ENCODE assay signal across 8 cellular contexts in the genomic region with DNA sequence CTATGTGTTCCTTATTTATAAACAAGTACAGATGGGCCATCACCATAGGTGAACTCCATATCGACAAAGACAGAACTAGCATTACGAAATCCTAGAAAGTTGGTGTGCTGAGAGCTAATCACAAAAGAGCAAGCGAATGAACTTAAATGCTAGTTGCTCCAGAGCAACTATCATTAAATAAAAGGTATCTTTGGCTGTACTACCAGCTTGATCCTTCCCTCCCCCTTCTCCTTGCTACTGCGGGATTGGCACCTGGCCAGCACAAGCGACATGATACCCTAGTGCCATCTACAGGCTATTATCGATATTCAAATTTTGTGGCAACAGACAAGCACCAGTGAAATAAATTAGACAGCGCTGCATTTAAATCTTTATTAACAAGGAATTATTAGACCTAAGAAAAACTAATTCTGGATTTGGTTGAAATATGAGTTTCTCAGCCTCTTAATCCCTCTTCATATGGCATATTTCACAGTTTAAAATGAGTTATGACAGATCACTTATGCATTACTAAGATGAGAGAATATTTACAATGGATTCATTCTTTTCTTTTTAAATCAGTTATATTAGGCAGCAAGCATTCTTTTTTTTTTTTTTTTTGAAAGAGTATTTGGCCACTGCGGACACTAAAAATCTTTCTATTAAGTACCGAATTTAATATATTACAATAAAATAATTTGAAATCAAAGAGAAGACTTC. TPM values are rescaled to one million over a fixed set of nuclear protein-coding genes. Genes with fewer than 3 reads are reported as not detected.
DNase-seq lines count a peak whose midpoint lies in the region; ATAC-seq and TF ChIP-seq lines count a peak whose summit lies in the region.

No MANE protein-coding gene starts in this region.

- no peak overlapping the region for H3K27ac Mint-ChIP-seq in natural killer cell
- no peak overlapping the region for H3K27ac Mint-ChIP-seq in natural killer cell treated with Interleukin-12 subunit alpha and Interleukin-12 subunit beta and Interleukin-15 and Interleukin-18, amount 100 ng/mL, for 72 hours
- H3K27ac Mint-ChIP-seq in activated B cell treated with CpG ODN at 0.5 μM for 24 hours, result peak overlapping the region; percentile 64

- H3K27me3 ChIP-seq in lung (ENCODE audit: control insufficient read depth, insufficient read depth), result no peaks in the 10 kb centered on the region

- POLR2A ChIA-PET in activated B cell treated with CpG ODN at 0.5 μM for 24 hours (lab: Charles Lee), result no interaction called here

- TF ChIP-seq CTCF in natural killer cell (IDR thresholded peaks at IDR 0.05) (peak; percentile 45), activated B cell treated with CpG ODN at 0.5 μM for 24 hours (IDR thresholded peaks at IDR 0.05) (no peak), lung (IDR thresholded peaks at IDR 0.05; ENCODE audit: control extremely low read depth, extremely low read depth) (peak; percentile 47)

- peaks cover 0 to 2% of the 10 kb centered on the region in 2 donors for H3K9me3 ChIP-seq in lung (ENCODE audit: control insufficient read depth in 2 of 2, insufficient read depth in 1 of 2, low read length in 1 of 2)

- CTCF ChIA-PET in activated B cell treated with CpG ODN at 0.5 μM for 24 hours (lab: Charles Lee), result interaction anchor here (0.7 to 3.9 kb wide), 11 partner anchors 8 to 732 kb away, joined by 3 to 26 read pairs (median 4); no protein-coding TSS in a partner anchor

- H3K4me3 Mint-ChIP-seq in natural killer cell, result no peak overlapping the region
- no peak overlapping the region for H3K4me3 Mint-ChIP-seq in natural killer cell treated with Interleukin-12 subunit alpha and Interleukin-12 subunit beta and Interleukin-15 and Interleukin-18, amount 100 ng/mL, for 72 hours
- H3K4me3 Mint-ChIP-seq in activated B cell treated with CpG ODN at 0.5 μM for 24 hours, result peak overlapping the region; percentile 57

- H3K9me3 Mint-ChIP-seq in natural killer cell (no peaks in the 10 kb centered on the region), activated B cell treated with CpG ODN at 0.5 μM for 24 hours (no peaks in the 10 kb centered on the region)
- no peaks in the 10 kb centered on the region for H3K9me3 Mint-ChIP-seq in natural killer cell treated with Interleukin-12 subunit alpha and Interleukin-12 subunit beta and Interleukin-15 and Interleukin-18, amount 100 ng/mL, for 72 hours

- no peaks in the 10 kb centered on the region for H3K36me3 Mint-ChIP-seq in natural killer cell
- no peaks in the 10 kb centered on the region for H3K36me3 Mint-ChIP-seq in natural killer cell treated with Interleukin-12 subunit alpha and Interleukin-12 subunit beta and Interleukin-15 and Interleukin-18, amount 100 ng/mL, for 72 hours
- H3K36me3 Mint-ChIP-seq in activated B cell treated with CpG ODN at 0.5 μM for 24 hours (ENCODE audit: low read depth), result peaks cover 6% of the 10 kb centered on the region

- 18 to 29% methylated on average over 9 of the region's 9 CpGs for WGBS in lung, 2 donors

- no peak overlapping the region for H3K4me3 ChIP-seq in lung

- DNase-seq in natural killer cell (no peak), NCI-H2196 treated with DMSO at 0.1 percent for 48 hours (lab: John Stamatoyannopoulos, UW; ENCODE audit: unreplicated experiment) (peak; percentile 6), activated B cell treated with CpG ODN at 0.5 μM for 24 hours (peak; percentile 42), lung (ENCODE audit: low spot score) (peak; percentile 62)
- DNase-seq in natural killer cell treated with Interleukin-12 subunit alpha and Interleukin-12 subunit beta and Interleukin-15 and Interleukin-18, amount 100 ng/mL, for 72 hours (ENCODE audit: low spot score), result no peak
- DNase-seq in effector CD8-positive, alpha-beta T cell (lab: John Stamatoyannopoulos, UW), result peak; percentile 39
- peak; percentile 58 for DNase-seq in stimulated activated CD8-positive, alpha-beta memory T cell treated with anti-CD3 and anti-CD28 coated beads, Interleukin-4, amount 100 ng/mL, for 48 hours

- H3K27me3 Mint-ChIP-seq in natural killer cell (ENCODE audit: low read depth in 2 of 2) (peaks cover 0 to 6% of the 10 kb centered on the region in 2 donors), activated B cell treated with CpG ODN at 0.5 μM for 24 hours (no peaks in the 10 kb centered on the region)
- H3K27me3 Mint-ChIP-seq in natural killer cell treated with Interleukin-12 subunit alpha and Interleukin-12 subunit beta and Interleukin-15 and Interleukin-18, amount 100 ng/mL, for 72 hours, result peaks cover 6 to 7% of the 10 kb centered on the region in 2 donors

- H3K4me1 ChIP-seq in lung (ENCODE audit: control insufficient read depth in 2 of 2, insufficient read depth in 2 of 2, low read length in 2 of 2), result peaks cover 4 to 7% of the 10 kb centered on the region in 2 donors

- intact Hi-C loops in natural killer cell (cut with micrococcal nuclease), result no loop called here
- intact Hi-C loops in activated B cell treated with CpG ODN at 0.5 μM for 24 hours (cut with micrococcal nuclease), result loop anchor here (1.0 to 5.0 kb wide), 6 partner anchors 337 to 1297 kb away; no protein-coding TSS in a partner anchor

- H3K4me1 Mint-ChIP-seq in natural killer cell (peaks cover 6 to 7% of the 10 kb centered on the region in 2 donors), activated B cell treated with CpG ODN at 0.5 μM for 24 hours (peaks cover 36% of the 10 kb centered on the region)
- peaks cover 0 to 3% of the 10 kb centered on the region in 2 donors for H3K4me1 Mint-ChIP-seq in natural killer cell treated with Interleukin-12 subunit alpha and Interleukin-12 subunit beta and Interleukin-15 and Interleukin-18, amount 100 ng/mL, for 72 hours (ENCODE audit: low read depth in 2 of 2)

- H3K36me3 ChIP-seq in lung (ENCODE audit: control insufficient read depth in 2 of 2, insufficient read depth in 2 of 2, low read length in 2 of 2), result peaks cover 0 to 6% of the 10 kb centered on the region in 2 donors

- ATAC-seq in natural killer cell, result peak in 2 of 3 donors; percentile 73 to 85
- ATAC-seq in natural killer cell treated with Interleukin-12 subunit alpha and Interleukin-12 subunit beta and Interleukin-15 and Interleukin-18, amount 100 ng/mL, for 72 hours, result no peak
- peak; percentile 59 for ATAC-seq in HG03097 (IDR thresholded peaks at IDR 0.05; ENCODE audit: low FRiP score, unreplicated experiment)
- peak; percentile 78 for ATAC-seq in activated B cell treated with CpG ODN at 0.5 μM for 24 hours (ENCODE audit: low read depth)
- ATAC-seq in lung (ENCODE audit: insufficient read depth, low FRiP score), result peak; percentile 73

- H3K27ac ChIP-seq in lung (ENCODE audit: low read depth in 1 of 2, low read length in 1 of 2), result no peak overlapping the region

RNA-seq across cellular contexts. Expression of a gene that starts 5.8 kb away (rescaled TPM):
- 1 to 10 TPM in 1 of 3 donors, under 1 TPM in 2; 0.43 to 1.5 (median 0.68) TPM for total RNA-seq in natural killer cell
- total RNA-seq in natural killer cell treated with Interleukin-12 subunit alpha and Interleukin-12 subunit beta and Interleukin-15 and Interleukin-18, amount 100 ng/mL, for 72 hours, result under 1 TPM; 0.20 to 0.50 TPM
- total RNA-seq in activated B cell treated with CpG ODN at 0.5 μM for 24 hours, result 5.6 and 6.4 TPM in 2 replicates
- 10 to 100 TPM in 1 of 2 donors, 1 to 10 TPM in 1; 7.1 to 22.2 TPM for total RNA-seq in lung
- polyA plus RNA-seq in lung, result 1 to 10 TPM in 1 of 2 donors, under 1 TPM in 1; 0.68 to 1.1 TPM

Comparison
In these comparisons a context has a peak if more than half of its experiments do, and no peak if none do; other contexts are left out.
1. ATAC-seq: peak in natural killer cell (2 of 3), HG03097 (single experiment), activated B cell treated with CpG ODN at 0.5 μM for 24 hours (single experiment) and lung (single experiment); none in natural killer cell treated with Interleukin-12 subunit alpha and Interleukin-12 subunit beta and Interleukin-15 and Interleukin-18, amount 100 ng/mL, for 72 hours (0 of 2).
2. DNase-seq: peak in NCI-H2196 treated with DMSO at 0.1 percent for 48 hours (single experiment), activated B cell treated with CpG ODN at 0.5 μM for 24 hours (single experiment), effector CD8-positive, alpha-beta T cell (single experiment), lung (single experiment) and stimulated activated CD8-positive, alpha-beta memory T cell treated with anti-CD3 and anti-CD28 coated beads, Interleukin-4, amount 100 ng/mL, for 48 hours (single experiment); none in natural killer cell (single experiment) and natural killer cell treated with Interleukin-12 subunit alpha and Interleukin-12 subunit beta and Interleukin-15 and Interleukin-18, amount 100 ng/mL, for 72 hours (single experiment).